In genomic region chr10:122374859-122375721, GRCh38 we compare ENCODE assay signal across 1 cellular context.
A peak's percentile ranks its signal among the peaks of the same experiment; 100 is the strongest.
TF ChIP-seq lines count a peak whose summit lies in the region.

No MANE protein-coding gene starts in this region.

TF ChIP-seq in WTC11, 78 proteins besides CTCF, POLR2A, EP300 and RAD21 (continued from another document):
- TF ChIP-seq STAT6 (CRISPR knock-in tag; conservative IDR thresholded peaks at IDR 0.05; ENCODE audit: low read depth) (no peak), SP1 (CRISPR knock-in tag; conservative IDR thresholded peaks at IDR 0.05) (peak; percentile 44; the same call in 1 of the 2 replicates), ATF1 (CRISPR knock-in tag; IDR thresholded peaks at IDR 0.05) (no peak; the same call in 1 of the 2 replicates), MXD4 (CRISPR knock-in tag; IDR thresholded peaks at IDR 0.05; ENCODE audit: borderline replicate concordance) (no peak), ATF3 (CRISPR knock-in tag; conservative IDR thresholded peaks at IDR 0.05) (no peak), AFF4 (CRISPR knock-in tag; IDR thresholded peaks at IDR 0.05; ENCODE audit: borderline replicate concordance) (no peak), PRDM15 (CRISPR knock-in tag; IDR thresholded peaks at IDR 0.05) (no peak; the same call in 1 of the 2 replicates), MAX (CRISPR knock-in tag; IDR thresholded peaks at IDR 0.05) (peak; percentile 72; the same call in 1 of the 2 replicates), TEAD4 (CRISPR knock-in tag; IDR thresholded peaks at IDR 0.05) (no peak), GTF2I (CRISPR knock-in tag; conservative IDR thresholded peaks at IDR 0.05) (no peak), NFE2L1 (CRISPR knock-in tag; IDR thresholded peaks at IDR 0.05) (0 out of 2 replicates have a peak, but pooled peaks have one; percentile 33), NR3C1 (CRISPR knock-in tag; conservative IDR thresholded peaks at IDR 0.05; ENCODE audit: low read depth) (no peak), ZNF263 (CRISPR knock-in tag; IDR thresholded peaks at IDR 0.05; ENCODE audit: low read depth) (no peak), TEAD1 (CRISPR knock-in tag; IDR thresholded peaks at IDR 0.05) (peak; percentile 40; the same call in 1 of the 2 replicates), HMGA2 (CRISPR knock-in tag; IDR thresholded peaks at IDR 0.05) (no peak), FOXP1 (CRISPR knock-in tag; IDR thresholded peaks at IDR 0.05; ENCODE audit: borderline replicate concordance) (peak; percentile 67; the same call in 1 of the 2 replicates), ZBTB21 (CRISPR knock-in tag; IDR thresholded peaks at IDR 0.05; ENCODE audit: borderline replicate concordance) (no peak), MYBL2 (CRISPR knock-in tag; IDR thresholded peaks at IDR 0.05) (no peak)
